Comparison of ENCODE assay signal across 20 cellular contexts in the genomic region with DNA sequence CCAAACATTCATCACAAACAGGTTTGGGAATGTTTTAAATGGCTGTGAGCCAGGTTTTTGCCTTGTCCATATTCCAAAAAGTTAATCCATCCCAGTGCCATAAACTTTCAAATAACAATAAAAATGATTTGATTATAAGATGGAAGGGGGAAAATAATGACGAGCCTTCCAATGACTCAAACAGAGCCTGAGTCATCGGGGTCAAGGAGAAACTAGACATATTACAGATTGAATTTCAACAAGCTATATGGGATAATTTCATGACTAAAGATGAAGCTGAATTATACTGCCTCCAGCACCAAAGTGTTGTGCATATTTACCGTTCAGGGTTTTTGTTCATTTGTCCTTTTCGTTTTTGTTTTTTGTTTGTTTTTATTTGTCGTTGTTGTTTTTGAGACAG.
"Had no signal": no experiment of that assay in that cellular context is flagged by ENCODE, and none has a peak within 500 bp of the region (broad histone marks: within the 10 kb centered on the region; RNA-seq: fewer than 3 reads in every experiment).

No MANE protein-coding gene starts in this region.

- H3K4me1 ChIP-seq: tibial nerve, uterus had no signal

- H3K27me3 ChIP-seq: tibial nerve, uterus had no signal

- DNase-seq: activated CD4-positive, alpha-beta memory T cell treated with anti-CD3 and anti-CD28 coated beads, Interleukin-2, amount 10 ng/mL, durations not matched to agents 7 days and 5 days; activated CD4-positive, alpha-beta T cell treated with anti-CD3 and anti-CD28 coated beads for 4 hours; activated effector memory CD4-positive, alpha-beta T cell treated with anti-CD3 and anti-CD28 coated beads, Interleukin-2, amount 50 U/mL, for 16 hours; activated T-cell treated with anti-CD3 and anti-CD28 coated beads, Interleukin-2, amount 50 U/mL, for 4 hours; amniotic stem cell; caudate nucleus; foreskin melanocyte; head of caudate nucleus; immature natural killer cell; nucleus accumbens; posterior cingulate gyrus; retina; stimulated activated CD4-positive, alpha-beta T cell treated with anti-CD3 and anti-CD28 coated beads, Interleukin-4, amount 100 ng/mL, for 1 hour; stimulated activated naive B cell treated with anti-CD40 and anti-IgM and Interleukin-4, amounts not matched to agents 10 μg/mL and 1 μg/mL and 100 μg/mL, for 72 hours; substantia nigra; uterus had no signal

- H3K27ac ChIP-seq: tibial nerve, uterus had no signal

- H3K4me3 ChIP-seq: tibial nerve, uterus had no signal

- H3K9me3 ChIP-seq: tibial nerve, uterus had no signal

- H3K36me3 ChIP-seq: tibial nerve, uterus had no signal

- FAIRE-seq: colon, endometrium, TTC549 had no signal
